ENCODE assay signal across 10 cellular contexts in genomic region chr2:222791946-222792649, GRCh38.
DNase-seq lines count a peak whose midpoint lies in the region; ATAC-seq and TF ChIP-seq lines count a peak whose summit lies in the region.
"Had no signal": no experiment of that assay in that cellular context is flagged by ENCODE, and none has a peak within 500 bp of the region (broad histone marks: within the 10 kb centered on the region; RNA-seq: fewer than 3 reads in every experiment).

No MANE protein-coding gene starts in this region.

- POLR2A ChIA-PET in OCI-LY7 (lab: Charles Lee): interaction anchor here (1.4 to 2.0 kb wide), 2 partner anchors 70 to 120 kb away, joined by 4 to 7 read pairs; no protein-coding TSS in a partner anchor

- H3K27ac ChIP-seq in OCI-LY7 (ENCODE audit: low read depth, low read length, poor library complexity, severe bottlenecking) (no peak overlapping the region), neural progenitor cell (no peak overlapping the region)

- no peaks in the 10 kb centered on the region for H3K36me3 ChIP-seq in OCI-LY7 (ENCODE audit: insufficient read depth, low read length)
- no peaks in the 10 kb centered on the region for H3K36me3 ChIP-seq in neural progenitor cell
- no peaks in the 10 kb centered on the region for H3K36me3 ChIP-seq in H7 (replicated peaks; ENCODE audit: control insufficient read depth, insufficient read depth, low read length)

- H3K4me2 ChIP-seq in OCI-LY7 (ENCODE audit: low read length): 0 out of 2 replicates have a peak overlapping the region, but pooled peaks have one; percentile 6
- no peak overlapping the region for H3K4me2 ChIP-seq in neural progenitor cell

- peak overlapping the region; percentile 21 for H3K27ac Mint-ChIP-seq in neural progenitor cell

- no peaks in the 10 kb centered on the region for H3K36me3 Mint-ChIP-seq in neural progenitor cell
- H3K36me3 Mint-ChIP-seq: naive B cell had no signal

- no peak overlapping the region for H3K9ac ChIP-seq in neural progenitor cell

- intact Hi-C loops in OCI-LY7 (cut with micrococcal nuclease; ENCODE audit: unreplicated experiment): loop anchor here (10.0 kb wide), 1 partner anchor 1023 kb away; no protein-coding TSS in a partner anchor

- H3K9me3 Mint-ChIP-seq in neural progenitor cell: peaks cover 3% of the 10 kb centered on the region
- H3K9me3 Mint-ChIP-seq: naive B cell had no signal

- H3K79me2 ChIP-seq in OCI-LY7 (ENCODE audit: insufficient read depth, low read depth, low read length) (no peaks in the 10 kb centered on the region), neural progenitor cell (ENCODE audit: low read depth) (no peaks in the 10 kb centered on the region)

- H3K4me1 ChIP-seq in OCI-LY7 (ENCODE audit: insufficient read depth, low read length, poor library complexity, severe bottlenecking): peaks cover 85% of the 10 kb centered on the region
- peaks cover 6% of the 10 kb centered on the region for H3K4me1 ChIP-seq in neural progenitor cell

- H3K4me3 Mint-ChIP-seq in neural progenitor cell: no peak overlapping the region
- H3K4me3 Mint-ChIP-seq: naive B cell had no signal

- no peaks in the 10 kb centered on the region for H3F3A ChIP-seq in neural progenitor cell (ENCODE audit: low read depth)

- DNase-seq in OCI-LY7 (ENCODE audit: low spot score): no peak
- DNase-seq in fibroblast of peridontal ligament (ENCODE audit: extremely low read depth): peak; percentile 68
- no peak for DNase-seq in neural progenitor cell (ENCODE audit: low spot score)
- peak; percentile 46 for DNase-seq in ureter (ENCODE audit: low spot score)
- DNase-seq in D341Med (ENCODE audit: low spot score): no peak
- DNase-seq in H7: no peak
- DNase-seq: naive B cell, NCI-H2081 treated with DMSO at 0.1 percent for 48 hours, T-helper 1 cell had no signal

- no peaks in the 10 kb centered on the region for H4K20me1 ChIP-seq in OCI-LY7 (ENCODE audit: insufficient read depth, low read length)
- H4K20me1 ChIP-seq in neural progenitor cell (ENCODE audit: low read depth): no peaks in the 10 kb centered on the region

- no peaks in the 10 kb centered on the region for H3K9me2 ChIP-seq in OCI-LY7 (ENCODE audit: insufficient read depth, low read length)

- peaks cover 13% of the 10 kb centered on the region for H3K27me3 Mint-ChIP-seq in neural progenitor cell (ENCODE audit: insufficient read depth, low read depth)

- H2AFZ ChIP-seq in OCI-LY7 (ENCODE audit: low read length): peak overlapping the region; percentile 55; the same call in 1 of the 2 replicates
- no peak overlapping the region for H2AFZ ChIP-seq in neural progenitor cell (replicated peaks)

- CTCF ChIA-PET in OCI-LY7 (lab: Charles Lee; ENCODE audit: unreplicated experiment): no interaction called here

- BruUV-seq in OCI-LY7 (replicated peaks; lab: Mats Ljungman, UMichigan): no TSS peak

- H3K4me1 Mint-ChIP-seq in neural progenitor cell: peaks cover 53% of the 10 kb centered on the region

- H3K9me3 ChIP-seq in OCI-LY7 (ENCODE audit: low read length) (no peaks in the 10 kb centered on the region), neural progenitor cell (ENCODE audit: low read depth) (no peaks in the 10 kb centered on the region)

- TF ChIP-seq CTCF in OCI-LY7 (conservative IDR thresholded peaks at IDR 0.05; ENCODE audit: low read length): no peak
- TF ChIP-seq CTCF in neural progenitor cell (IDR thresholded peaks at IDR 0.05): no peak

- H3K27me3 ChIP-seq in neural progenitor cell (peaks cover 20% of the 10 kb centered on the region), H7 (ENCODE audit: control insufficient read depth, insufficient read depth, low read length) (no peaks in the 10 kb centered on the region)

- H3K4me3 ChIP-seq in OCI-LY7 (ENCODE audit: low read depth, low read length, poor library complexity, severe bottlenecking) (no peak overlapping the region), neural progenitor cell (no peak overlapping the region), H7 (ENCODE audit: insufficient read depth, low read depth, low read length) (no peak overlapping the region)

- no peak for ATAC-seq in GM18868 (IDR thresholded peaks at IDR 0.05; ENCODE audit: unreplicated experiment)

Comparison
In these comparisons a context has a peak if more than half of its experiments do, and no peak if none do; other contexts are left out.
1. DNase-seq: peak in fibroblast of peridontal ligament (single experiment) and ureter (single experiment); none in OCI-LY7 (single experiment), neural progenitor cell (single experiment), D341Med (single experiment) and H7 (single experiment).